In genomic region chr18:78889250-78889649, GRCh38 we compare ENCODE assay signal across 2 cellular contexts.
TF ChIP-seq lines count a peak whose summit lies in the region.

No MANE protein-coding gene starts in this region.

TF ChIP-seq in SK-N-SH treated with all-trans-retinoic acid at 6 μM for 48 hours, 23 proteins besides CTCF, POLR2A, EP300 and RAD21 (continued from another document):
- TF ChIP-seq SNAI2 (CRISPR knock-in tag; IDR thresholded peaks at IDR 0.05) = no peak
TF ChIP-seq in SK-N-SH treated with all-trans-retinoic acid at 6 μM for 48 hours: peak in this region for 1.

TF ChIP-seq in SK-N-SH, 30 proteins besides CTCF, POLR2A, EP300 and RAD21 (continued from another document):
- TF ChIP-seq NFIC (IDR thresholded peaks at IDR 0.05; ENCODE audit: borderline replicate concordance) = no peak
- no peak for TF ChIP-seq MXI1 (IDR thresholded peaks at IDR 0.05; ENCODE audit: low read depth, low read length)
- TF ChIP-seq SMC3 (IDR thresholded peaks at IDR 0.05; ENCODE audit: low read depth, low read length) = no peak
- no peak for TF ChIP-seq ZBTB33 (IDR thresholded peaks at IDR 0.05; ENCODE audit: borderline replicate concordance, low read depth)
